23 cellular contexts compared by ENCODE assay signal in the genomic region with DNA sequence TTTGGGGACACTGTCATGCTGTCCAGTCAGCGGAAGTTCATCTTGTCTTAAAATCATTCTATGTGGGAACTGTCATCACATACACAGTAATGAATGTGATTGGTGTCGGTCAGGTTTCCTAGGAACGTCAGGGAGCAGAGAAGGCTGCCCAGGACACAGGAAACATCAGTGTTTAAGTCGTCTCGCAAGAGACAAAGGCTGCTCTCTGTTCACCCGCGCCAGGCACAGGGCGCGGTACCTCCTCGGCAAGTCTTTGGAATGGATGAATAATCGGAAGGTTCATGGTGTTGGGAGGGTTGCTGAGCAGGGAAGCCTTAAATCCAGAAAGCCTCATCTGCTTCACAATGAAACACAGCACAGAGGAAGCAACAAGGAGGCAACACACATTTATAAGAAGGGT.
"Had no signal": no experiment of that assay in that cellular context is flagged by ENCODE, and none has a peak within 500 bp of the region (broad histone marks: within the 10 kb centered on the region; RNA-seq: fewer than 3 reads in every experiment).

No MANE protein-coding gene starts in this region.

- FAIRE-seq: keratinocyte, urothelium cell line had no signal

- DNase-seq: colonic mucosa; effector CD8-positive, alpha-beta T cell; endodermal cell; foreskin fibroblast; gastrocnemius medialis; hypothalamus; immature natural killer cell; left ventricle myocardium superior; lower lobe of right lung; natural killer cell; sigmoid colon; stimulated activated CD4-positive, alpha-beta T cell treated with anti-CD3 and anti-CD28 coated beads, Interleukin-2, amount 100 ng/mL, for 24 hours; stimulated activated CD4-positive, alpha-beta T cell treated with anti-CD3 and anti-CD28 coated beads, Interleukin-4, amount 100 ng/mL, for 24 hours; upper lobe of left lung had no signal

- H3K9me3 ChIP-seq: colonic mucosa, lower lobe of right lung, prostate gland had no signal

- H3K27me3 ChIP-seq: colonic mucosa, gastrocnemius medialis, right atrium auricular region, sigmoid colon, tibial nerve, upper lobe of left lung had no signal

- H3K79me2 ChIP-seq: parathyroid adenoma had no signal

- H3K27ac ChIP-seq: colonic mucosa, epithelial cell of prostate, gastrocnemius medialis, lower lobe of right lung, parathyroid adenoma, prostate gland, right atrium auricular region, sigmoid colon, thoracic aorta, tibial nerve, upper lobe of left lung had no signal

- ATAC-seq: gastrocnemius medialis; left ventricle myocardium superior; lower lobe of right lung; natural killer cell; stimulated activated memory B cell treated with anti-CD40 and anti-IgM and Interleukin-4, amounts not matched to agents 10 μg/mL and 1 μg/mL and 100 μg/mL, for 72 hours had no signal

- H2AFZ ChIP-seq: parathyroid adenoma had no signal

- H3K4me3 ChIP-seq: colonic mucosa, gastrocnemius medialis, lower lobe of right lung, prostate gland, right atrium auricular region, sigmoid colon, thoracic aorta, tibial nerve, upper lobe of left lung had no signal

- H3K4me1 ChIP-seq: colonic mucosa, gastrocnemius medialis, lower lobe of right lung, parathyroid adenoma, prostate gland, right atrium auricular region, sigmoid colon, tibial nerve, upper lobe of left lung had no signal

- H3K9ac ChIP-seq: parathyroid adenoma had no signal

- H3K36me3 ChIP-seq: colonic mucosa, gastrocnemius medialis, lower lobe of right lung, prostate gland, right atrium auricular region, sigmoid colon, upper lobe of left lung had no signal
